In genomic region chr22:37675930-37676571, GRCh38 we compare ENCODE assay signal across 8 cellular contexts. TPM values are rescaled to one million over a fixed set of nuclear protein-coding genes. Genes with fewer than 3 reads are reported as not detected.
DNase-seq lines count a peak whose midpoint lies in the region; ATAC-seq and TF ChIP-seq lines count a peak whose summit lies in the region.

No MANE protein-coding gene starts in this region.

- DNase-seq in CD4-positive, CD25-positive, alpha-beta regulatory T cell, result peak in 2 of 3 donors; percentile 27 to 34
- DNase-seq in M059J (ENCODE audit: low read depth), result peak; percentile 56
- DNase-seq in astrocyte of the spinal cord (ENCODE audit: low read depth, low spot score), result no peak
- DNase-seq in left colon, result peak; percentile 53 to 63
- peak in 27 of 49 donors; percentile 16 to 74 (median 41) for DNase-seq in substantia nigra (lab: John Stamatoyannopoulos, UW)
- DNase-seq in DMS153 treated with DMSO at 0.1 percent for 48 hours (lab: John Stamatoyannopoulos, UW; ENCODE audit: unreplicated experiment), result no peak

- ATAC-seq in CD4-positive, CD25-positive, alpha-beta regulatory T cell (ENCODE audit: low read depth in 2 of 2), result no peak
- ATAC-seq in left colon (peak; percentile 4), GM21717 (IDR thresholded peaks at IDR 0.05; ENCODE audit: unreplicated experiment) (no peak), HG03139 (IDR thresholded peaks at IDR 0.05; ENCODE audit: unreplicated experiment) (no peak)

- peak overlapping the region; percentile 90 to 97 (median 94) for H3K4me3 Mint-ChIP-seq in CD4-positive, CD25-positive, alpha-beta regulatory T cell

- H3K27me3 ChIP-seq in CD4-positive, CD25-positive, alpha-beta regulatory T cell (ENCODE audit: control insufficient read depth, insufficient read depth, low read length), result no peaks in the 10 kb centered on the region

- H3K27ac Mint-ChIP-seq in CD4-positive, CD25-positive, alpha-beta regulatory T cell, result peak overlapping the region; percentile 97 to 100 (median 97)

- no peaks in the 10 kb centered on the region for H3K9me3 ChIP-seq in CD4-positive, CD25-positive, alpha-beta regulatory T cell (ENCODE audit: control insufficient read depth in 2 of 2, low read length in 2 of 2)

- H3K36me3 ChIP-seq in CD4-positive, CD25-positive, alpha-beta regulatory T cell (ENCODE audit: control insufficient read depth, insufficient read depth, low read length), result no peaks in the 10 kb centered on the region

- intact Hi-C loops in left colon (cut with DNase I, micrococcal nuclease), result no loop called here

- peaks cover 61% of the 10 kb centered on the region for H3K4me1 ChIP-seq in CD4-positive, CD25-positive, alpha-beta regulatory T cell (ENCODE audit: control insufficient read depth, insufficient read depth, low read length, poor library complexity, severe bottlenecking)

- peak overlapping the region; percentile 94 for H3K4me3 ChIP-seq in CD4-positive, CD25-positive, alpha-beta regulatory T cell (ENCODE audit: low read depth, low read length)
- peak overlapping the region; percentile 98 for H3K4me3 ChIP-seq in astrocyte of the spinal cord (ENCODE audit: low read depth, low read length)

- no peaks in the 10 kb centered on the region for H3K36me3 Mint-ChIP-seq in CD4-positive, CD25-positive, alpha-beta regulatory T cell

- in situ Hi-C loops in astrocyte of the spinal cord (cut with HindIII; ENCODE audit: low sequenced_read_pairs), result no loop called here

- peaks cover 0 to 66% (median 25%) of the 10 kb centered on the region in 4 donors for H3K4me1 Mint-ChIP-seq in CD4-positive, CD25-positive, alpha-beta regulatory T cell

- TF ChIP-seq CTCF in astrocyte of the spinal cord (IDR thresholded peaks at IDR 0.05; ENCODE audit: low read depth, low read length), result no peak

- no peaks in the 10 kb centered on the region for H3K27me3 Mint-ChIP-seq in CD4-positive, CD25-positive, alpha-beta regulatory T cell

- no peaks in the 10 kb centered on the region for H3K9me3 Mint-ChIP-seq in CD4-positive, CD25-positive, alpha-beta regulatory T cell

- peak overlapping the region; percentile 97 for H3K27ac ChIP-seq in CD4-positive, CD25-positive, alpha-beta regulatory T cell (ENCODE audit: insufficient read depth, low read length, poor library complexity, severe bottlenecking)
- peak overlapping the region; percentile 96 for H3K27ac ChIP-seq in substantia nigra (ENCODE audit: low read depth, low read length, poor library complexity, severe bottlenecking)

RNA-seq across cellular contexts. Expression of gene LGALS1, which starts 0.6 kb away (rescaled TPM):
- 209 TPM for total RNA-seq in CD4-positive, CD25-positive, alpha-beta regulatory T cell
- 100 to 1,000 TPM; 321 to 829 (median 545) TPM for polyA plus RNA-seq in CD4-positive, CD25-positive, alpha-beta regulatory T cell
- 2,501 and 2,563 TPM in 2 replicates for total RNA-seq in M059J (2014; rRNA removed; shearing (Covaris generic))
- 100 to 1,000 TPM in 1 of 2 donors, 10 to 100 TPM in 1; 40.4 to 161 TPM for total RNA-seq in left colon

RNA-seq across cellular contexts. Expression of gene NOL12, which starts 10.1 kb away (rescaled TPM):
- 38.2 TPM for total RNA-seq in CD4-positive, CD25-positive, alpha-beta regulatory T cell
- 10 to 100 TPM; 33.7 to 46.9 (median 41.2) TPM for polyA plus RNA-seq in CD4-positive, CD25-positive, alpha-beta regulatory T cell
- 20.6 and 25.9 TPM in 2 replicates for total RNA-seq in M059J (2014; rRNA removed; shearing (Covaris generic))
- 10 to 100 TPM; 30.3 to 38.2 TPM for total RNA-seq in left colon

RNA-seq across cellular contexts. Expression of gene PDXP, which starts 17.5 kb away (rescaled TPM):
- 2.0 TPM for total RNA-seq in CD4-positive, CD25-positive, alpha-beta regulatory T cell
- polyA plus RNA-seq in CD4-positive, CD25-positive, alpha-beta regulatory T cell, result 1 to 10 TPM; 1.1 to 5.8 (median 3.4) TPM
- 29.8 and 32.6 TPM in 2 replicates for total RNA-seq in M059J (2014; rRNA removed; shearing (Covaris generic))
- 10 to 100 TPM; 37.7 to 50.7 TPM for total RNA-seq in left colon

RNA-seq across cellular contexts. Expression of gene TRIOBP, which starts 20.8 kb away (rescaled TPM):
- total RNA-seq in CD4-positive, CD25-positive, alpha-beta regulatory T cell, result 24.8 TPM
- 10 to 100 TPM; 10.9 to 19.2 (median 13.1) TPM for polyA plus RNA-seq in CD4-positive, CD25-positive, alpha-beta regulatory T cell
- total RNA-seq in M059J (2014; rRNA removed; shearing (Covaris generic)), result 42.5 and 68.1 TPM in 2 replicates
- 10 to 100 TPM; 87.2 TPM for total RNA-seq in left colon

RNA-seq across cellular contexts. Expression of gene SH3BP1, which starts 36.6 kb away (rescaled TPM):
- total RNA-seq in CD4-positive, CD25-positive, alpha-beta regulatory T cell, result 126 TPM
- 10 to 100 TPM; 10.1 to 17.8 (median 16.2) TPM for polyA plus RNA-seq in CD4-positive, CD25-positive, alpha-beta regulatory T cell
- total RNA-seq in M059J (2014; rRNA removed; shearing (Covaris generic)), result 0.86 and 1.5 TPM in 2 replicates
- total RNA-seq in left colon, result 100 to 1,000 TPM in 1 of 2 donors, 10 to 100 TPM in 1; 77.4 to 121 TPM

Comparison
In these comparisons a context has a peak if more than half of its experiments do, and no peak if none do; other contexts are left out.
1. DNase-seq: peak in CD4-positive, CD25-positive, alpha-beta regulatory T cell (2 of 3), M059J (single experiment), left colon (2 of 2) and substantia nigra (27 of 49); none in astrocyte of the spinal cord (single experiment) and DMS153 treated with DMSO at 0.1 percent for 48 hours (single experiment).
2. RNA of gene LGALS1, which starts 0.6 kb away (total RNA-seq): 2,501 to 2,563 TPM in M059J; 209 TPM in CD4-positive, CD25-positive, alpha-beta regulatory T cell (single experiment) and 40.4 to 161 TPM in left colon; every median in the first group is over 10 times any median in the second.
3. RNA of gene PDXP, which starts 17.5 kb away (total RNA-seq): 37.7 to 50.7 TPM in left colon and 29.8 to 32.6 TPM in M059J; 2.0 TPM in CD4-positive, CD25-positive, alpha-beta regulatory T cell (single experiment); every median in the first group is over 10 times any median in the second.